ENCODE assay signal across 17 cellular contexts in genomic region chr1:101382135-101382534, GRCh38.
"Had no signal": no experiment of that assay in that cellular context is flagged by ENCODE, and none has a peak within 500 bp of the region (broad histone marks: within the 10 kb centered on the region; RNA-seq: fewer than 3 reads in every experiment).

No MANE protein-coding gene starts in this region.

- FAIRE-seq: keratinocyte had no signal

- H3K27ac ChIP-seq: body of pancreas, colonic mucosa, left ventricle myocardium inferior, right atrium auricular region had no signal

- H3K4me1 ChIP-seq: body of pancreas, colonic mucosa, left ventricle myocardium inferior, right atrium auricular region had no signal

- H3K36me3 ChIP-seq: colonic mucosa, left ventricle myocardium inferior, right atrium auricular region had no signal

- H3K27ac Mint-ChIP-seq: activated CD4-positive, alpha-beta T cell treated with anti-CD3 and anti-CD28 coated beads, Interleukin-2, amount 10 ng/mL, durations not matched to agents 7 days and 5 days; activated naive CD8-positive, alpha-beta T cell treated with anti-CD3 and anti-CD28 coated beads for 36 hours; activated T-helper 1 cell treated with anti-CD3 and anti-CD28 coated beads, Interleukin-12 subunit alpha, Interleukin-12 subunit beta, Interleukin-2, Interleukin-4 antibody, amounts not matched to agents 30 ng/mL and 10 ng/mL and 1 ng/mL, durations not matched to agents 14 hours and 24 hours and 36 hours; natural killer cell treated with Interleukin-12 subunit alpha and Interleukin-12 subunit beta and Interleukin-15 and Interleukin-18, amount 100 ng/mL, for 72 hours; stimulated activated memory B cell treated with anti-CD40 and anti-IgM and Interleukin-4, amounts not matched to agents 10 μg/mL and 1 μg/mL and 100 μg/mL, for 72 hours had no signal

- H3K4me3 Mint-ChIP-seq: activated CD4-positive, alpha-beta T cell treated with anti-CD3 and anti-CD28 coated beads, Interleukin-2, amount 10 ng/mL, durations not matched to agents 7 days and 5 days; activated naive CD8-positive, alpha-beta T cell treated with anti-CD3 and anti-CD28 coated beads for 36 hours; activated T-helper 1 cell treated with anti-CD3 and anti-CD28 coated beads, Interleukin-12 subunit alpha, Interleukin-12 subunit beta, Interleukin-2, Interleukin-4 antibody, amounts not matched to agents 30 ng/mL and 10 ng/mL and 1 ng/mL, durations not matched to agents 14 hours and 24 hours and 36 hours; natural killer cell treated with Interleukin-12 subunit alpha and Interleukin-12 subunit beta and Interleukin-15 and Interleukin-18, amount 100 ng/mL, for 72 hours; stimulated activated memory B cell treated with anti-CD40 and anti-IgM and Interleukin-4, amounts not matched to agents 10 μg/mL and 1 μg/mL and 100 μg/mL, for 72 hours had no signal

- H3K27me3 Mint-ChIP-seq: activated naive CD8-positive, alpha-beta T cell treated with anti-CD3 and anti-CD28 coated beads for 36 hours; natural killer cell treated with Interleukin-12 subunit alpha and Interleukin-12 subunit beta and Interleukin-15 and Interleukin-18, amount 100 ng/mL, for 72 hours; stimulated activated memory B cell treated with anti-CD40 and anti-IgM and Interleukin-4, amounts not matched to agents 10 μg/mL and 1 μg/mL and 100 μg/mL, for 72 hours had no signal

- H3K27me3 ChIP-seq: body of pancreas, colonic mucosa, right atrium auricular region had no signal

- H3K9me3 ChIP-seq: body of pancreas, colonic mucosa, left ventricle myocardium inferior, right atrium auricular region had no signal

- ATAC-seq: body of pancreas; esophagus mucosa; natural killer cell treated with Interleukin-12 subunit alpha and Interleukin-12 subunit beta and Interleukin-15 and Interleukin-18, amount 100 ng/mL, for 72 hours; stimulated activated memory B cell treated with anti-CD40 and anti-IgM and Interleukin-4, amounts not matched to agents 10 μg/mL and 1 μg/mL and 100 μg/mL, for 72 hours had no signal

- DNase-seq: activated CD4-positive, alpha-beta T cell treated with anti-CD3 and anti-CD28 coated beads, Interleukin-2, amount 10 ng/mL, durations not matched to agents 7 days and 5 days; activated CD8-positive, alpha-beta memory T cell treated with anti-CD3 and anti-CD28 coated beads for 24 hours; activated naive CD8-positive, alpha-beta T cell treated with anti-CD3 and anti-CD28 coated beads for 36 hours; amygdala; body of pancreas; central memory CD4-positive, alpha-beta T cell; colonic mucosa; left ventricle myocardium inferior; mesenchymal stem cell; occipital lobe; stimulated activated CD4-positive, alpha-beta T cell treated with anti-CD3 and anti-CD28 coated beads, Interleukin-2, amount 100 ng/mL, for 48 hours had no signal

- H3K4me3 ChIP-seq: body of pancreas, colonic mucosa, left ventricle myocardium inferior, right atrium auricular region had no signal

- H3K36me3 Mint-ChIP-seq: activated naive CD8-positive, alpha-beta T cell treated with anti-CD3 and anti-CD28 coated beads for 36 hours; natural killer cell treated with Interleukin-12 subunit alpha and Interleukin-12 subunit beta and Interleukin-15 and Interleukin-18, amount 100 ng/mL, for 72 hours; stimulated activated memory B cell treated with anti-CD40 and anti-IgM and Interleukin-4, amounts not matched to agents 10 μg/mL and 1 μg/mL and 100 μg/mL, for 72 hours had no signal
